9 cellular contexts compared by ENCODE assay signal in genomic region chr17:33038740-33039139, GRCh38. TPM values are rescaled to one million over a fixed set of nuclear protein-coding genes. Genes with fewer than 3 reads are reported as not detected.
DNase-seq lines count a peak whose midpoint lies in the region; ATAC-seq and TF ChIP-seq lines count a peak whose summit lies in the region.
"Had no signal": no experiment of that assay in that cellular context is flagged by ENCODE, and none has a peak within 500 bp of the region (broad histone marks: within the 10 kb centered on the region; RNA-seq: fewer than 3 reads in every experiment).

No MANE protein-coding gene starts in this region.

- H3K27me3 ChIP-seq in testis (no peaks in the 10 kb centered on the region), tibial artery (peaks cover 0 to 19% of the 10 kb centered on the region in 2 donors)

- no peak for TF ChIP-seq POLR2A in testis (IDR thresholded peaks at IDR 0.05)

- no peak overlapping the region for H3K4me3 ChIP-seq in testis
- H3K4me3 ChIP-seq in tibial artery = no peak overlapping the region

- no peak overlapping the region for H3K27ac ChIP-seq in testis
- H3K27ac ChIP-seq in tibial artery = no peak overlapping the region

- WGBS in testis, 2 donors = 12 to 28% methylated on average over 3 of the region's 3 CpGs

- H3K9me3 ChIP-seq in testis = no peaks in the 10 kb centered on the region
- no peaks in the 10 kb centered on the region for H3K9me3 ChIP-seq in tibial artery

- intact Hi-C loops in testis (cut with DNase I; ENCODE audit: low total_unique reads) (no loop called here), tibial artery (cut with DNase I; ENCODE audit: low total_unique reads) (no loop called here)

- H3K4me1 ChIP-seq in testis = no peaks in the 10 kb centered on the region
- H3K4me1 ChIP-seq in tibial artery = no peaks in the 10 kb centered on the region

- DNase-seq in COLO829 (ENCODE audit: low spot score) (peak; percentile 54), HK-2 (ENCODE audit: unreplicated experiment) (peak; percentile 35), hypothalamus (lab: John Stamatoyannopoulos, UW) (peak in 26 of 51 donors; percentile 2 to 67 (median 25)), testis (peak; percentile 71), tibial artery (no peak)
- DNase-seq in activated CD4-positive, alpha-beta T cell treated with anti-CD3 and anti-CD28 coated beads, Interleukin-2, amount 50 U/mL, for 48 hours = peak; percentile 18 to 35
- DNase-seq in stimulated activated CD4-positive, alpha-beta T cell treated with anti-CD3 and anti-CD28 coated beads, Interleukin-4, amount 100 ng/mL, for 24 hours = no peak

- H3K36me3 ChIP-seq in testis (ENCODE audit: low read depth, missing control alignments) = no peaks in the 10 kb centered on the region
- H3K36me3 ChIP-seq in tibial artery = no peaks in the 10 kb centered on the region

- TF ChIP-seq CTCF in testis (IDR thresholded peaks at IDR 0.05) (peak in 2 of 3 experiments; percentile 45 to 65), tibial artery (IDR thresholded peaks at IDR 0.05) (peak in 1 of 2 experiments; percentile 33)

- ATAC-seq in GM21737 (IDR thresholded peaks at IDR 0.05; ENCODE audit: unreplicated experiment) = no peak

RNA-seq across cellular contexts. Expression of gene SPACA3, which starts 47.1 kb away (rescaled TPM):
- 10 to 100 TPM; 32.1 to 60.2 TPM for total RNA-seq in testis
- polyA plus RNA-seq in testis (ENCODE audit: insufficient read depth, low read depth, low replicate concordance) = 94.7 TPM
- total RNA-seq: frontal cortex had no signal

Comparison
In these comparisons a context has a peak if more than half of its experiments do, and no peak if none do; other contexts are left out.
1. DNase-seq: peak in COLO829 (single experiment), HK-2 (single experiment), activated CD4-positive, alpha-beta T cell treated with anti-CD3 and anti-CD28 coated beads, Interleukin-2, amount 50 U/mL, for 48 hours (2 of 2), hypothalamus (26 of 51) and testis (single experiment); none in stimulated activated CD4-positive, alpha-beta T cell treated with anti-CD3 and anti-CD28 coated beads, Interleukin-4, amount 100 ng/mL, for 24 hours (single experiment) and tibial artery (0 of 2).